Comparison of ENCODE assay signal across 13 cellular contexts in genomic region chr1:29284286-29284960, GRCh38.
"Had no signal": no experiment of that assay in that cellular context is flagged by ENCODE, and none has a peak within 500 bp of the region (broad histone marks: within the 10 kb centered on the region; RNA-seq: fewer than 3 reads in every experiment).

No MANE protein-coding gene starts in this region.

- H3K9me2 ChIP-seq: SK-N-SH had no signal

- H3K36me3 ChIP-seq: neutrophil, right atrium auricular region had no signal

- ATAC-seq: body of pancreas, foreskin keratinocyte had no signal

- H3K4me3 ChIP-seq: body of pancreas, right atrium auricular region, tibial artery had no signal

- H3K9me3 ChIP-seq: body of pancreas, neutrophil, right atrium auricular region, SK-N-SH, tibial artery had no signal

- H3K4me1 ChIP-seq: body of pancreas, tibial artery had no signal

- H3K4me2 ChIP-seq: SK-N-SH had no signal

- DNase-seq: activated CD4-positive, alpha-beta T cell treated with anti-CD3 and anti-CD28 coated beads for 4 hours; activated T-cell treated with anti-CD3 and anti-CD28 coated beads for 4 hours; body of pancreas; foreskin keratinocyte; kidney; midbrain; SK-N-SH; small intestine; T-helper 1 cell; tibial artery had no signal

- H3K9ac ChIP-seq: SK-N-SH had no signal

- H3K27ac ChIP-seq: body of pancreas, foreskin keratinocyte, neutrophil, right atrium auricular region, tibial artery, VCaP had no signal

- H3K27me3 ChIP-seq: body of pancreas, foreskin keratinocyte, neutrophil, right atrium auricular region, tibial artery had no signal
